In genomic region chr6:139289233-139289632, GRCh38 we compare ENCODE assay signal across 28 cellular contexts. TPM values are rescaled to one million over a fixed set of nuclear protein-coding genes. Genes with fewer than 3 reads are reported as not detected.
DNase-seq lines count a peak whose midpoint lies in the region; FAIRE-seq and TF ChIP-seq lines count a peak whose summit lies in the region.
"Had no signal": no experiment of that assay in that cellular context is flagged by ENCODE, and none has a peak within 500 bp of the region (broad histone marks: within the 10 kb centered on the region; RNA-seq: fewer than 3 reads in every experiment).

No MANE protein-coding gene starts in this region.

- H3K27ac ChIP-seq in BLaER1, result peak overlapping the region; percentile 82
- H3K27ac ChIP-seq in BLaER1 treated with 17β-estradiol and CSF1 and Interleukin-3, amounts not matched to agents 10 nM and 100 nM, result peak overlapping the region in 6 of 11 experiments; percentile 21 to 86 (median 77); a peak in 9 of 22 replicates
- peak overlapping the region; percentile 92 for H3K27ac ChIP-seq in KOPT-K1 (ENCODE audit: low read depth, low read length, poor library complexity, severe bottlenecking)
- no peak overlapping the region for H3K27ac ChIP-seq in endothelial cell of umbilical vein (ENCODE audit: insufficient read depth, low read depth, low read length)
- H3K27ac ChIP-seq: cardiac muscle cell had no signal

- no peak for TF ChIP-seq POLR2A in endothelial cell of umbilical vein (IDR thresholded peaks at IDR 0.05; ENCODE audit: low read depth, low read length)

- H3K4me1 ChIP-seq in BLaER1 (peaks cover 60% of the 10 kb centered on the region), endothelial cell of umbilical vein (ENCODE audit: control insufficient read depth, extremely low read depth, insufficient read depth, low read length) (peaks cover 9% of the 10 kb centered on the region)
- H3K4me1 ChIP-seq in BLaER1 treated with 17β-estradiol and CSF1 and Interleukin-3, amounts not matched to agents 10 nM and 100 nM, result peaks cover 34 to 59% (median 45%) of the 10 kb centered on the region in 10 experiments
- H3K4me1 ChIP-seq: Caco-2 had no signal

- H3K9ac ChIP-seq in BLaER1, result no peak overlapping the region
- H3K9ac ChIP-seq in BLaER1 treated with 17β-estradiol and CSF1 and Interleukin-3, amounts not matched to agents 10 nM and 100 nM, result no peak overlapping the region; a peak in 1 of 22 replicates
- H3K9ac ChIP-seq in endothelial cell of umbilical vein (replicated peaks; ENCODE audit: extremely low read depth, insufficient read depth, low read length), result no peak overlapping the region

- no peak overlapping the region for H3K4me3 ChIP-seq in BLaER1
- H3K4me3 ChIP-seq in BLaER1 treated with 17β-estradiol and CSF1 and Interleukin-3, amounts not matched to agents 10 nM and 100 nM, result no peak overlapping the region
- H3K4me3 ChIP-seq in endothelial cell of umbilical vein (replicated peaks in 1 of 3; ENCODE audit: insufficient read depth in 1 of 3, low read depth in 1 of 3, low read length in 3 of 3), result no peak overlapping the region
- no peak overlapping the region for H3K4me3 ChIP-seq in H7 (ENCODE audit: insufficient read depth, low read depth, low read length)
- H3K4me3 ChIP-seq: cardiac muscle cell, dorsolateral prefrontal cortex, left lung, spleen, stomach had no signal

- H3K4me2 ChIP-seq in BLaER1, result peak overlapping the region; percentile 36; the same call in 1 of the 2 replicates
- H3K4me2 ChIP-seq in BLaER1 treated with 17β-estradiol and CSF1 and Interleukin-3, amounts not matched to agents 10 nM and 100 nM, result peak overlapping the region in 5 of 11 experiments; percentile 15 to 87 (median 30); a peak in 4 of 22 replicates
- no peak overlapping the region for H3K4me2 ChIP-seq in endothelial cell of umbilical vein (ENCODE audit: insufficient read depth, low read length)

- H3K36me3 ChIP-seq in BLaER1 (peaks cover 21% of the 10 kb centered on the region), KOPT-K1 (ENCODE audit: insufficient read depth, low read length) (no peaks in the 10 kb centered on the region), endothelial cell of umbilical vein (ENCODE audit: control insufficient read depth in 2 of 2, extremely low read depth in 1 of 2, insufficient read depth in 2 of 2, low read length in 2 of 2) (no peaks in the 10 kb centered on the region), H7 (replicated peaks; ENCODE audit: control insufficient read depth, insufficient read depth, low read length) (no peaks in the 10 kb centered on the region)
- H3K36me3 ChIP-seq in BLaER1 treated with 17β-estradiol and CSF1 and Interleukin-3, amounts not matched to agents 10 nM and 100 nM, result peaks cover 0 to 17% (median 0%) of the 10 kb centered on the region in 11 experiments; a peak in 8 of 22 replicates
- H3K36me3 ChIP-seq: cardiac muscle cell, left lung, neutrophil, stomach had no signal

- H2AFZ ChIP-seq in endothelial cell of umbilical vein (ENCODE audit: low read depth, low read length), result peak overlapping the region; percentile 77

- H3K9me3 ChIP-seq in BLaER1 (peaks cover 11% of the 10 kb centered on the region; the same call in 1 of the 2 replicates), KOPT-K1 (ENCODE audit: insufficient read depth, low read length, poor library complexity, severe bottlenecking) (no peaks in the 10 kb centered on the region), endothelial cell of umbilical vein (replicated peaks; ENCODE audit: control insufficient read depth, insufficient read depth, low read length) (no peaks in the 10 kb centered on the region)
- H3K9me3 ChIP-seq in BLaER1 treated with 17β-estradiol and CSF1 and Interleukin-3, amounts not matched to agents 10 nM and 100 nM (replicated peaks in 1 of 11), result peaks cover 0 to 33% (median 13%) of the 10 kb centered on the region in 11 experiments; a peak in 10 of 22 replicates
- H3K9me3 ChIP-seq: Caco-2, left lung, neutrophil, spleen, stomach had no signal

- BruUV-seq in endothelial cell of umbilical vein (replicated peaks; lab: Mats Ljungman, UMichigan), result no TSS peak

- intact Hi-C loops in endothelial cell of umbilical vein (cut with micrococcal nuclease), result no loop called here

- dilution Hi-C loops in endothelial cell of umbilical vein (cut with MboI; ENCODE audit: extremely low pct_ligation_motif_present, low sequenced_read_pairs), result no loop called here

- no peaks in the 10 kb centered on the region for H3K27me3 ChIP-seq in BLaER1
- H3K27me3 ChIP-seq in BLaER1 treated with 17β-estradiol and CSF1 and Interleukin-3, amounts not matched to agents 10 nM and 100 nM, result no peaks in the 10 kb centered on the region
- H3K27me3 ChIP-seq in endothelial cell of umbilical vein (ENCODE audit: control insufficient read depth in 2 of 2, insufficient read depth in 2 of 2, low read length in 2 of 2), result no peaks in the 10 kb centered on the region
- no peaks in the 10 kb centered on the region for H3K27me3 ChIP-seq in H7 (ENCODE audit: control insufficient read depth, insufficient read depth, low read length)
- H3K27me3 ChIP-seq: cardiac muscle cell, dorsolateral prefrontal cortex, left lung, neutrophil, spleen, stomach had no signal

- no peaks in the 10 kb centered on the region for H3K79me2 ChIP-seq in endothelial cell of umbilical vein (ENCODE audit: control insufficient read depth, insufficient read depth, low read length)

- DNase-seq in endothelial cell of umbilical vein (ENCODE audit: low read depth, low spot score) (no peak), AG08396 (ENCODE audit: low spot score) (no peak), H7 (no peak), HPDE6-E6E7 (ENCODE audit: extremely low spot score) (no peak), middle frontal gyrus (ENCODE audit: extremely low spot score, low spot score) (no peak)
- DNase-seq: activated CD4-positive, alpha-beta memory T cell treated with anti-CD3 and anti-CD28 coated beads for 36 hours; activated gamma-delta T cell treated with Interleukin-2 at 50 U/mL for 16 hours; activated T-cell treated with anti-CD3 and anti-CD28 coated beads for 4 hours; anterior cingulate cortex; Caco-2; dorsolateral prefrontal cortex; left lung; NCI-H1092; NCI-H187 treated with DMSO at 0.1 percent for 48 hours; NCI-H345; NCI-H82; OCI-M1; spleen; stimulated activated CD4-positive, alpha-beta T cell treated with anti-CD3 and anti-CD28 coated beads, Interleukin-4, amount 100 ng/mL, for 4 hours; stomach; SW 1271; trophoblast cell had no signal

- CTCF ChIA-PET in endothelial cell of umbilical vein (lab: Charles Lee), result no interaction called here

- no peaks in the 10 kb centered on the region for H4K20me1 ChIP-seq in BLaER1
- H4K20me1 ChIP-seq in BLaER1 treated with 17β-estradiol and CSF1 and Interleukin-3, amounts not matched to agents 10 nM and 100 nM, result no peaks in the 10 kb centered on the region
- no peaks in the 10 kb centered on the region for H4K20me1 ChIP-seq in endothelial cell of umbilical vein (replicated peaks; ENCODE audit: control insufficient read depth, extremely low read depth, insufficient read depth, low read length)

- POLR2A ChIA-PET in endothelial cell of umbilical vein (lab: Charles Lee), result no interaction called here

- no peaks in the 10 kb centered on the region for H3K9me1 ChIP-seq in endothelial cell of umbilical vein (replicated peaks; ENCODE audit: control insufficient read depth, extremely low read depth, insufficient read depth, low read length)

- FAIRE-seq in endothelial cell of umbilical vein (lab: Jason Lieb, UNC), result no peak

- no peak for TF ChIP-seq CTCF in endothelial cell of umbilical vein (IDR thresholded peaks at IDR 0.05; ENCODE audit: extremely low read depth in 1 of 2, insufficient read depth in 1 of 2, low read depth in 1 of 2, low read length in 2 of 2)

TF ChIP-seq in endothelial cell of umbilical vein, 7 proteins besides CTCF, POLR2A, EP300 and RAD21:
- no peak for TF ChIP-seq JUN (IDR thresholded peaks at IDR 0.05; ENCODE audit: borderline replicate concordance, insufficient read depth, insufficient read length, low read depth)
- TF ChIP-seq GATA2 (IDR thresholded peaks at IDR 0.05; ENCODE audit: insufficient read depth, insufficient read length, low read depth, low read length), result no peak
- TF ChIP-seq MYC (IDR thresholded peaks at IDR 0.05; ENCODE audit: low read depth, low read length), result no peak
- TF ChIP-seq FOS (IDR thresholded peaks at IDR 0.05; ENCODE audit: borderline replicate concordance, insufficient read depth, low read length), result no peak
- no peak for TF ChIP-seq EZH2 (IDR thresholded peaks at IDR 0.05; ENCODE audit: borderline replicate concordance, low read depth, low read length, severe bottlenecking)
- no peak for TF ChIP-seq MAX (IDR thresholded peaks at IDR 0.05; ENCODE audit: insufficient read depth, insufficient read length)
- no peak for TF ChIP-seq POLR2AphosphoS5 (IDR thresholded peaks at IDR 0.05; ENCODE audit: insufficient read depth, low read depth, low read length)

RNA-seq across cellular contexts. Expression of gene TXLNB, which starts 2.6 kb away (rescaled TPM):
- 0.18 and 0.28 TPM in 2 replicates for total RNA-seq in endothelial cell of umbilical vein
- 0.03 and 0.04 TPM in 2 replicates for polyA plus RNA-seq in endothelial cell of umbilical vein
- 0.04 and 0.06 TPM in 2 replicates for polyA plus RNA-seq in endothelial cell of umbilical vein (2011; cell fraction: cytosol; rRNA removed)
- polyA plus RNA-seq in endothelial cell of umbilical vein (2011; cell fraction: nucleus; rRNA removed), result 0.14 and 0.16 TPM in 2 replicates
- 0.10 and 0.17 TPM in 2 replicates for polyA plus RNA-seq in endothelial cell of umbilical vein (2012)
- polyA minus RNA-seq in endothelial cell of umbilical vein, result 0.06 TPM in 1 of 2 replicates, not detected in the other
- polyA minus RNA-seq in endothelial cell of umbilical vein (2011; cell fraction: cytosol; rRNA and poly(A)+ RNA removed), result not detected
- polyA minus RNA-seq in endothelial cell of umbilical vein (2011; cell fraction: nucleus; rRNA and poly(A)+ RNA removed), result 0.10 and 0.14 TPM in 2 replicates
- total RNA-seq in H7 (2014; rRNA removed; shearing (Covaris generic)), result not detected in 2 replicates
- total RNA-seq: Caco-2, epithelial cell of proximal tubule had no signal
